ENCODE assay signal across 9 cellular contexts in the genomic region with DNA sequence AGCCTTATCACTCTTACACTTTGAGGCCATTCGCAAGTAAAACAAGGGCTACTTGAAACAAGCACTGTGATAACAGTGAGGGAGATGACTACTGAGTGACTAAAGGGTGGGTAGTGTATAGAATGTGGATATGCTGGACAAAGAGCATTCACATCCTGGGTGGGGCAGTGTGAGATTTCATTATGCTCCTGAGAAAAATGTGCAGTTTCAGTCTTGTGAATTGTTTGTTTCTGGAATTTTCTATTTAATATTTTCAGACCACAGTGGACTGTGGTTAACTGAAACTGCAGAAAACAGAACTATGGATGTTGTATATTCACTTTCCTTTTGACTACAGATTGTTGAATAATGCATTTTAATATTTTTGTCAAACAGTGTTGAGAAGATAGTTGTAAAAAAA. TPM values are rescaled to one million over a fixed set of nuclear protein-coding genes. Genes with fewer than 3 reads are reported as not detected.
DNase-seq lines count a peak whose midpoint lies in the region; ATAC-seq and TF ChIP-seq lines count a peak whose summit lies in the region.
"Had no signal": no experiment of that assay in that cellular context is flagged by ENCODE, and none has a peak within 500 bp of the region (broad histone marks: within the 10 kb centered on the region; RNA-seq: fewer than 3 reads in every experiment).

No MANE protein-coding gene starts in this region.

- H4K20me1 ChIP-seq in hepatocyte (ENCODE audit: insufficient read depth, poor library complexity, severe bottlenecking): no peaks in the 10 kb centered on the region

- DNase-seq in EL: peak; percentile 84
- DNase-seq in hepatocyte (ENCODE audit: low spot score): peak; percentile 13
- no peak for DNase-seq in stimulated activated naive CD4-positive, alpha-beta T cell treated with Interleukin-2 at 50 U/mL for 16 hours (lab: John Stamatoyannopoulos, UW)
- no peak for DNase-seq in GDM1 (lab: John Stamatoyannopoulos, UW)
- DNase-seq in superior temporal gyrus (ENCODE audit: extremely low spot score): no peak
- no peak for DNase-seq in NCI-H2081 (lab: John Stamatoyannopoulos, UW)

- H3K79me2 ChIP-seq in hepatocyte: peaks cover 8% of the 10 kb centered on the region

- TF ChIP-seq EP300 in Ishikawa (IDR thresholded peaks at IDR 0.05; ENCODE audit: borderline replicate concordance): peak; percentile 40; the same call in 1 of the 2 replicates

- no peaks in the 10 kb centered on the region for H3K9me2 ChIP-seq in hepatocyte (replicated peaks; ENCODE audit: insufficient read depth)

- H3K27ac ChIP-seq in hepatocyte: peak overlapping the region; percentile 49
- H3K27ac ChIP-seq: HL-60 had no signal

- no peak overlapping the region for H3K4me3 ChIP-seq in hepatocyte

- no peak overlapping the region for H3K4me2 ChIP-seq in hepatocyte

- peak; percentile 84 for ATAC-seq in GM21786 (IDR thresholded peaks at IDR 0.05; ENCODE audit: unreplicated experiment)

- TF ChIP-seq RAD21 in Ishikawa (IDR thresholded peaks at IDR 0.05; ENCODE audit: low read depth): no peak

- no peaks in the 10 kb centered on the region for H3K27me3 ChIP-seq in hepatocyte

- peaks cover 5% of the 10 kb centered on the region for H3K9me3 ChIP-seq in hepatocyte (ENCODE audit: low read depth)

- TF ChIP-seq CTCF in hepatocyte (IDR thresholded peaks at IDR 0.05; ENCODE audit: poor library complexity): no peak

- no peaks in the 10 kb centered on the region for H3K36me3 ChIP-seq in hepatocyte (replicated peaks; ENCODE audit: insufficient read depth, low read depth)

- H3K4me1 ChIP-seq in hepatocyte (ENCODE audit: insufficient read depth): no peaks in the 10 kb centered on the region

- WGBS in hepatocyte (ENCODE audit: low lambda C conversion rate, missing lambda C conversion rate): 77% methylated on average over 1 of the region's 1 CpG

- H2AFZ ChIP-seq in hepatocyte: no peak overlapping the region

TF ChIP-seq in Ishikawa, 13 proteins besides CTCF, POLR2A, EP300 and RAD21:
- TF ChIP-seq TEAD4 (IDR thresholded peaks at IDR 0.05): 0 out of 2 replicates have a peak, but pooled peaks have one; percentile 49
- TF ChIP-seq, protein P1, sequence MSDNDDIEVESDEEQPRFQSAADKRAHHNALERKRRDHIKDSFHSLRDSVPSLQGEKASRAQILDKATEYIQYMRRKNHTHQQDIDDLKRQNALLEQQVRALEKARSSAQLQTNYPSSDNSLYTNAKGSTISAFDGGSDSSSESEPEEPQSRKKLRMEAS (IDR thresholded peaks at IDR 0.05): no peak

RNA-seq across cellular contexts. Expression of a gene that starts 25.1 kb away (rescaled TPM):
- 7.9 and 9.7 TPM in 2 replicates for total RNA-seq in hepatocyte
- 1.4 and 1.8 TPM in 2 replicates for polyA plus RNA-seq in hepatocyte

Comparison
In these comparisons a context has a peak if more than half of its experiments do, and no peak if none do; other contexts are left out.
1. DNase-seq: peak in EL (single experiment) and hepatocyte (single experiment); none in stimulated activated naive CD4-positive, alpha-beta T cell treated with Interleukin-2 at 50 U/mL for 16 hours (single experiment), GDM1 (single experiment), superior temporal gyrus (single experiment) and NCI-H2081 (0 of 2).